2 cellular contexts compared by ENCODE assay signal in genomic region chr1:182784556-182785171, GRCh38.
A peak's percentile ranks its signal among the peaks of the same experiment; 100 is the strongest.
TF ChIP-seq lines count a peak whose summit lies in the region.

No MANE protein-coding gene starts in this region.

TF ChIP-seq in GM12878, 131 proteins besides CTCF, POLR2A, EP300 and RAD21 (continued from another document and continues in another):
- TF ChIP-seq ZBTB4 (CRISPR knock-in tag; IDR thresholded peaks at IDR 0.05) (no peak), NR2C1 (IDR thresholded peaks at IDR 0.05) (no peak), SRF (IDR thresholded peaks at IDR 0.05; ENCODE audit: low read depth in 2 of 2, low read length in 2 of 2) (no peak), SMC3 (IDR thresholded peaks at IDR 0.05; ENCODE audit: borderline replicate concordance, low read length) (peak; percentile 97), KDM1A (IDR thresholded peaks at IDR 0.05; ENCODE audit: borderline replicate concordance) (no peak), SMARCA5 (IDR thresholded peaks at IDR 0.05) (peak; percentile 52), WRNIP1 (IDR thresholded peaks at IDR 0.05; ENCODE audit: borderline replicate concordance, low read depth, low read length) (no peak), HDAC6 (IDR thresholded peaks at IDR 0.05; ENCODE audit: unreplicated experiment) (no peak), PBX3 (IDR thresholded peaks at IDR 0.05; ENCODE audit: insufficient replicate concordance, low read depth, low read length) (no peak), STAT1 (conservative IDR thresholded peaks at IDR 0.05) (no peak), ZNF207 (IDR thresholded peaks at IDR 0.05; ENCODE audit: borderline replicate concordance) (no peak), ZBED1 (IDR thresholded peaks at IDR 0.05; ENCODE audit: borderline replicate concordance) (no peak), FOXM1 (IDR thresholded peaks at IDR 0.05; ENCODE audit: low read depth, low read length) (0 out of 2 replicates have a peak, but pooled peaks have one; percentile 40), ZBTB33 (IDR thresholded peaks at IDR 0.05) (no peak), MTA3 (IDR thresholded peaks at IDR 0.05; ENCODE audit: borderline replicate concordance, low read length) (no peak), ZNF217 (IDR thresholded peaks at IDR 0.05) (no peak), EED (IDR thresholded peaks at IDR 0.05; ENCODE audit: low read depth) (no peak), RUNX3 (IDR thresholded peaks at IDR 0.05; ENCODE audit: low read length) (peak; percentile 17; the same call in 1 of the 2 replicates), RBBP5 (conservative IDR thresholded peaks at IDR 0.05) (no peak), POLR2AphosphoS2 (IDR thresholded peaks at IDR 0.05; ENCODE audit: low read depth, low read length) (no peak), NFYA (IDR thresholded peaks at IDR 0.05; ENCODE audit: borderline replicate concordance, low read depth, low read length) (no peak), TARDBP (IDR thresholded peaks at IDR 0.05; ENCODE audit: borderline replicate concordance) (no peak), SKIL (IDR thresholded peaks at IDR 0.05; ENCODE audit: low read depth, poor library complexity, severe bottlenecking) (no peak), MEF2A (IDR thresholded peaks at IDR 0.05; ENCODE audit: insufficient read depth, low read depth, low read length) (no peak), SREBF2 (IDR thresholded peaks at IDR 0.05; ENCODE audit: low read length) (no peak), ESRRA (IDR thresholded peaks at IDR 0.05; ENCODE audit: low read length) (no peak)

TF ChIP-seq in liver, 16 proteins besides CTCF, POLR2A, EP300 and RAD21 (continued from another document):
- no peak for TF ChIP-seq HNF4A (conservative IDR thresholded peaks at IDR 0.05)
- no peak for TF ChIP-seq FOXA2 (IDR thresholded peaks at IDR 0.05)
- no peak for TF ChIP-seq REST (IDR thresholded peaks at IDR 0.05)
- no peak for TF ChIP-seq HNF4G (IDR thresholded peaks at IDR 0.05)
- TF ChIP-seq MAX (IDR thresholded peaks at IDR 0.05) = no peak
- TF ChIP-seq JUND (IDR thresholded peaks at IDR 0.05) = no peak
- no peak for TF ChIP-seq GABPA (IDR thresholded peaks at IDR 0.05 in 1 of 2, conservative IDR thresholded peaks at IDR 0.05 in 1 of 2)
- no peak for TF ChIP-seq YY1 (IDR thresholded peaks at IDR 0.05)
- no peak for TF ChIP-seq FOXA1 (IDR thresholded peaks at IDR 0.05)
- TF ChIP-seq SP1 (IDR thresholded peaks at IDR 0.05) = no peak
